ENCODE assay signal across 21 cellular contexts in genomic region chr3:145623349-145623748, GRCh38.
DNase-seq lines count a peak whose midpoint lies in the region; ATAC-seq, FAIRE-seq and TF ChIP-seq lines count a peak whose summit lies in the region.
"Had no signal": no experiment of that assay in that cellular context is flagged by ENCODE, and none has a peak within 500 bp of the region (broad histone marks: within the 10 kb centered on the region; RNA-seq: fewer than 3 reads in every experiment).

No MANE protein-coding gene starts in this region.

- no peak overlapping the region for H3K4me3 ChIP-seq in fibroblast of villous mesenchyme (ENCODE audit: low read depth, low read length)
- H3K4me3 ChIP-seq: Peyer's patch had no signal

- no peak for FAIRE-seq in HTR-8/SVneo (lab: Jason Lieb, UNC)
- FAIRE-seq: GM18507 had no signal

- TF ChIP-seq CTCF in fibroblast of villous mesenchyme (IDR thresholded peaks at IDR 0.05; ENCODE audit: insufficient read depth, low read depth, low read length): no peak

- ATAC-seq in GM21619 (IDR thresholded peaks at IDR 0.05; ENCODE audit: unreplicated experiment): no peak
- ATAC-seq in GM19452 (IDR thresholded peaks at IDR 0.05; ENCODE audit: unreplicated experiment): no peak
- ATAC-seq in HG03175 (IDR thresholded peaks at IDR 0.05; ENCODE audit: unreplicated experiment): no peak
- ATAC-seq: CD8-positive, alpha-beta T cell; SK-N-SH treated with all-trans-retinoic acid at 6 μM for 48 hours had no signal

- in situ Hi-C loops in KBM-7 (cut with MboI; ENCODE audit: low pct_unique_long_range_greater_than_20kb, low sequenced_read_pairs): no loop called here

- DNase-seq in ELR (ENCODE audit: low read depth) (peak; percentile 31), HTR-8/SVneo (ENCODE audit: insufficient read length, low spot score) (peak; percentile 9), dedifferentiated amniotic fluid mesenchymal stem cell (ENCODE audit: extremely low spot score) (peak; percentile 39), fibroblast of villous mesenchyme (ENCODE audit: low read depth) (peak; percentile 44), KBM-7 (no peak)
- DNase-seq: AML-193; C1 segment of cervical spinal cord; CD8-positive, alpha-beta T cell; GDM1; IMR-90; NCI-H1694; NCI-H2081 treated with DMSO at 0.1 percent for 48 hours; NCI-H2171 treated with DMSO at 0.1 percent for 48 hours; NCI-H524 treated with DMSO at 0.1 percent for 48 hours; NCI-H82; Peyer's patch had no signal
